Comparison of ENCODE assay signal across 9 cellular contexts in the genomic region with DNA sequence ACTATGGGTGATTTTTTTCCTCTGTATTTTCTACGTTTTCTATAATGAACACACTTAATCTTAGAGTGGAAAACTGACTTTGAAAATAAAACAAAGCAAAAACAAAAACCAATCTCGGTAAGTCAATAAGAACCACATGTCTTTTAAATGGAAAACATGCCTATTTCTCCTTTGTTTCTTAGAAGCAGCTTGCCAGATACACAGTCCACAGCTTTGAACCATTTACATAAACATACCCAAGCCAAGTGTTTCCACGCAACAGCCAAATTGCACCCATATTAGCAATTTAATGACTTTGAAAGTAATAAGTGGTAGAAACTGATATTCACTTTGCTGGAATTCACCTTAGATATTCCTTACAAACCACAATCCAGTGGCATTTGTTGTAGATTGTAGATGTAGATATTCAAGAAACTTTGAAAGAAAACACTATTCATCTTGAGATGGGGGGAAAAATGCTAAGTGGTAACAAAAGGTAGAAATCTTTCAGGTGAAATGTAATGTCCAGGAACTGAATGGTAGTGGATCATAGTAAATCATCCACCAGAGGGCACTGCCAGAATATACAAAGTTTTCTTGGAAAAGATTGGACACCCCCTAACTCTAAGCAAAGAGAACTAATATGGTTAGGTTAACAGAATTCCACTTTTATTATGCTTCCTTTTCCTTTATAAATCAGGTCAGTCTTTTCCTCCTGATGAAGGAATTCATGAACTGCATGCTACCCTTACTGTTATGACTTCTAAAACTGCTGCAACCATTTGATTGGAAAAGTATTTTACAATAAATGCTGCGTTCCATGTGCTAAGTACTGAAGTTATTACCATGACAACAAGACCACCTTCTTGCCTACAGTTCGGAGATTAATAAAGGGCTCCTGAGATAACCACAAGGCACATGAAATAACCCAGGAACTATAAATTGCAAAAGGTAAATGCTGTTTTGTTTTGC.
A peak's percentile ranks its signal among the peaks of the same experiment; 100 is the strongest.
DNase-seq lines count a peak whose midpoint lies in the region; ATAC-seq and TF ChIP-seq lines count a peak whose summit lies in the region.
"Had no signal": no experiment of that assay in that cellular context is flagged by ENCODE, and none has a peak within 500 bp of the region (broad histone marks: within the 10 kb centered on the region; RNA-seq: fewer than 3 reads in every experiment).

No MANE protein-coding gene starts in this region.

- no peak for TF ChIP-seq POLR2A in stomach (IDR thresholded peaks at IDR 0.05)

- no peak overlapping the region for H3K4me3 ChIP-seq in cardiac muscle cell
- no peak overlapping the region for H3K4me3 ChIP-seq in stomach

- no peaks in the 10 kb centered on the region for H3K4me1 ChIP-seq in cardiac muscle cell (ENCODE audit: low read depth)
- H3K4me1 ChIP-seq in stomach = peaks cover 25 to 74% (median 50%) of the 10 kb centered on the region in 4 donors

- CTCF ChIA-PET in RWPE1 (lab: Yijun Ruan, JAX) = interaction anchor here (0.5 to 2.7 kb wide), 3 partner anchors 26 to 70 kb away, joined by 3 to 18 read pairs (median 4); a partner anchor contains a TSS

- no peak for ATAC-seq in HG02623 (IDR thresholded peaks at IDR 0.05; ENCODE audit: unreplicated experiment)

- no peak for TF ChIP-seq EP300 in stomach (IDR thresholded peaks at IDR 0.05)

- no peaks in the 10 kb centered on the region for H3K27me3 ChIP-seq in cardiac muscle cell
- H3K27me3 ChIP-seq in stomach = no peaks in the 10 kb centered on the region

- H3K27ac ChIP-seq in RWPE1 = no peak overlapping the region
- H3K27ac ChIP-seq in cardiac muscle cell = no peak overlapping the region
- H3K27ac ChIP-seq in stomach = peak overlapping the region in 4 of 5 donors; percentile 5 to 76 (median 37)
- H3K27ac ChIP-seq: neutrophil had no signal

- no peaks in the 10 kb centered on the region for H3K36me3 ChIP-seq in cardiac muscle cell
- H3K36me3 ChIP-seq in stomach = no peaks in the 10 kb centered on the region
- H3K36me3 ChIP-seq: neutrophil had no signal

- H3K9me3 ChIP-seq in cardiac muscle cell (ENCODE audit: low read depth) (no peaks in the 10 kb centered on the region), stomach (no peaks in the 10 kb centered on the region)
- H3K9me3 ChIP-seq: neutrophil had no signal

- intact Hi-C loops in stomach (cut with DNase I; ENCODE audit: low total_unique reads) = loop anchor here (5.0 kb wide), 1 partner anchor 71 kb away; a partner anchor contains a TSS

- TF ChIP-seq CTCF in RWPE1 (conservative IDR thresholded peaks at IDR 0.05; ENCODE audit: low read depth) (peak; percentile 37), cardiac muscle cell (IDR thresholded peaks at IDR 0.05; ENCODE audit: low read depth, low read length) (peak; percentile 53), stomach (IDR thresholded peaks at IDR 0.05) (peak in 3 of 7 experiments; percentile 52 to 58 (median 58))

- peak; percentile 11 for DNase-seq in NCI-H1694 treated with DMSO at 0.1 percent for 48 hours (lab: John Stamatoyannopoulos, UW)
- DNase-seq in NCI-H1694 (lab: John Stamatoyannopoulos, UW) = no peak
- DNase-seq in RWPE1 (ENCODE audit: low spot score) = peak; percentile 29
- peak; percentile 46 to 54 for DNase-seq in cardiac muscle cell (ENCODE audit: low read depth in 1 of 2, low spot score in 1 of 2)
- no peak for DNase-seq in stomach
- no peak for DNase-seq in NCI-H2171 treated with DMSO at 0.1 percent for 48 hours (lab: John Stamatoyannopoulos, UW)
- no peak for DNase-seq in activated gamma-delta T cell treated with Interleukin-2 at 50 U/mL for 16 hours

- POLR2A ChIA-PET in RWPE1 (lab: Yijun Ruan, JAX; ENCODE audit: low non-redundant PET) = no interaction called here

- 43 to 55% (median 45%) methylated on average over 5 of the region's 5 CpGs for WGBS in stomach, 5 donors

Comparison
In these comparisons a context has a peak if more than half of its experiments do, and no peak if none do; other contexts are left out.
1. DNase-seq: peak in NCI-H1694 treated with DMSO at 0.1 percent for 48 hours (single experiment), RWPE1 (single experiment) and cardiac muscle cell (2 of 2); none in NCI-H1694 (single experiment), stomach (single experiment), NCI-H2171 treated with DMSO at 0.1 percent for 48 hours (single experiment) and activated gamma-delta T cell treated with Interleukin-2 at 50 U/mL for 16 hours (single experiment).
2. H3K27ac ChIP-seq: peak in stomach (4 of 5); none in RWPE1 (single experiment) and cardiac muscle cell (single experiment).